Comparison of ENCODE assay signal across 1 cellular context in genomic region chr1:66452162-66452561, GRCh38.
TF ChIP-seq lines count a peak whose summit lies in the region.

No MANE protein-coding gene starts in this region.

TF ChIP-seq in HCT116, 20 proteins besides CTCF, POLR2A, EP300 and RAD21 (continued from another document):
- TF ChIP-seq REST (IDR thresholded peaks at IDR 0.05; ENCODE audit: low read depth) = no peak
